In genomic region chr19:8423821-8424223, GRCh38 we compare ENCODE assay signal across 1 cellular context.
TF ChIP-seq lines count a peak whose summit lies in the region.

No MANE protein-coding gene starts in this region.

TF ChIP-seq in liver, 16 proteins besides CTCF, POLR2A, EP300 and RAD21 (continued from another document):
- TF ChIP-seq, protein P1, sequence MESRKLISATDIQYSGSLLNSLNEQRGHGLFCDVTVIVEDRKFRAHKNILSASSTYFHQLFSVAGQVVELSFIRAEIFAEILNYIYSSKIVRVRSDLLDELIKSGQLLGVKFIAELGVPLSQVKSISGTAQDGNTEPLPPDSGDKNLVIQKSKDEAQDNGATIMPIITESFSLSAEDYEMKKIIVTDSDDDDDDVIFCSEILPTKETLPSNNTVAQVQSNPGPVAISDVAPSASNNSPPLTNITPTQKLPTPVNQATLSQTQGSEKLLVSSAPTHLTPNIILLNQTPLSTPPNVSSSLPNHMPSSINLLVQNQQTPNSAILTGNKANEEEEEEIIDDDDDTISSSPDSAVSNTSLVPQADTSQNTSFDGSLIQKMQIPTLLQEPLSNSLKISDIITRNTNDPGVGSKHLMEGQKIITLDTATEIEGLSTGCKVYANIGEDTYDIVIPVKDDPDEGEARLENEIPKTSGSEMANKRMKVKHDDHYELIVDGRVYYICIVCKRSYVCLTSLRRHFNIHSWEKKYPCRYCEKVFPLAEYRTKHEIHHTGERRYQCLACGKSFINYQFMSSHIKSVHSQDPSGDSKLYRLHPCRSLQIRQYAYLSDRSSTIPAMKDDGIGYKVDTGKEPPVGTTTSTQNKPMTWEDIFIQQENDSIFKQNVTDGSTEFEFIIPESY (IDR thresholded peaks at IDR 0.05) = no peak
- TF ChIP-seq MAX (IDR thresholded peaks at IDR 0.05) (no peak), GABPA (IDR thresholded peaks at IDR 0.05 in 1 of 2, conservative IDR thresholded peaks at IDR 0.05 in 1 of 2) (peak in 1 of 2 donors; percentile 58), FOXA1 (IDR thresholded peaks at IDR 0.05) (peak; percentile 41), NR2F2 (IDR thresholded peaks at IDR 0.05) (peak; percentile 91), TAF1 (conservative IDR thresholded peaks at IDR 0.05) (peak; percentile 19), FOXA2 (IDR thresholded peaks at IDR 0.05) (no peak)
- TF ChIP-seq, protein P2, sequence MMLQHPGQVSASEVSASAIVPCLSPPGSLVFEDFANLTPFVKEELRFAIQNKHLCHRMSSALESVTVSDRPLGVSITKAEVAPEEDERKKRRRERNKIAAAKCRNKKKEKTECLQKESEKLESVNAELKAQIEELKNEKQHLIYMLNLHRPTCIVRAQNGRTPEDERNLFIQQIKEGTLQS (IDR thresholded peaks at IDR 0.05) = peak; percentile 98
